9 cellular contexts compared by ENCODE assay signal in the genomic region with DNA sequence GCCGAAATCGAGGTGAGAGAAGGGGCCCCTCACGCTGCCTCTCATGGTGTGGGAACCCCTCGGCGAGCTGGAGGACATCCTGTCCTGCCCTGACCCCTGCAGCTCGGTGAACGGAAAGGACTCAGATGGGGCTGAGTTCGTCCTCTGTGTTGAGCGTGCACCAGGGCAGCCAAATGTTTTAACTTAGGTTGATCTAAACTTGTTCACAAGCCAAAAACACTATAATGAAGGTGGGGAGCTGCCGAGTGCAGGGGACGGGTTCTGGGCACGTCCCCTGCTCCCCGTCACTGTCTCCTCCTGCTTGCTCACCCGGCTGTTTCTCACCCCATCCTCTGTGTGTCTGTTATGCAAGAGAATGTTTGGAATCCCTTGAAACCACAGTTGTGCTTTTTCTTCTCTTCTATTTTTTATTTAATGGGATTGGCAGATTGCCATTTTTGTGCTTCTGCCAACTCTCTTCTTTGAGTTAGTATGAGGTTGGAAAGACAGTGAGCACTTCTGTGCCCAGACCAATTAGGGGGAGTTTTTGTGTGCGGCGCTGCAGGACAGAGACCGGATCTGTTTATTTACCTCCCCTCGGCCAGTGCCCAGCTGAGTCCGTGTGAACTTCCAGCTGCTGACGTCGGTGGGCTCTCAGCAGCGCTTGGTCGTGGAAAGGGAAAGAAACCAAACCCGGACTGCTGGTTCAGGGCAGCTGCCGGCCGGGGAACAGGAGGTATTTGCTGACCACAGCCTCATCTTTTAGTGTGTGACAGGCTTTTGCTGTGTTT.
A peak's percentile ranks its signal among the peaks of the same experiment; 100 is the strongest.
DNase-seq lines count a peak whose midpoint lies in the region; ATAC-seq and TF ChIP-seq lines count a peak whose summit lies in the region.
"Had no signal": no experiment of that assay in that cellular context is flagged by ENCODE, and none has a peak within 500 bp of the region (broad histone marks: within the 10 kb centered on the region; RNA-seq: fewer than 3 reads in every experiment).

No MANE protein-coding gene starts in this region.

- DNase-seq in AG09309 (ENCODE audit: low read depth), result peak; percentile 97
- DNase-seq in LNCaP clone FGC (ENCODE audit: low read depth), result peak; percentile 76
- peak; percentile 76 for DNase-seq in amniotic stem cell (lab: John Stamatoyannopoulos, UW)
- DNase-seq in left ventricle myocardium superior, result peak; percentile 79
- DNase-seq in skeletal muscle cell (ENCODE audit: low read depth), result peak; percentile 98
- DNase-seq in CD1c-positive myeloid dendritic cell (ENCODE audit: extremely low spot score), result no peak

- peak; percentile 13 for TF ChIP-seq CTCF in AG09309 (IDR thresholded peaks at IDR 0.05; ENCODE audit: control insufficient read depth, insufficient read depth, low read depth, low read length, missing control alignments)
- no peak for TF ChIP-seq CTCF in LNCaP clone FGC (IDR thresholded peaks at IDR 0.05; ENCODE audit: control insufficient read depth, extremely low read depth, insufficient read depth)

- intact Hi-C loops in left ventricle myocardium superior (cut with micrococcal nuclease), result loop anchor here (10.0 kb wide), 1 partner anchor 120 kb away; no protein-coding TSS in a partner anchor

- H3K4me3 ChIP-seq in AG09309 (ENCODE audit: control insufficient read depth, low read depth, low read length) (peak overlapping the region; percentile 9), LNCaP clone FGC (ENCODE audit: low read depth, low read length) (peak overlapping the region; percentile 10; the same call in 1 of the 2 replicates), skeletal muscle cell (ENCODE audit: low read depth, low read length) (peak overlapping the region; percentile 21)
- H3K4me3 ChIP-seq: GM12878 had no signal

- ATAC-seq in left ventricle myocardium superior, result peak; percentile 74
- no peak for ATAC-seq in GM19397 (IDR thresholded peaks at IDR 0.05; ENCODE audit: unreplicated experiment)
- ATAC-seq in HG02588 (IDR thresholded peaks at IDR 0.05; ENCODE audit: unreplicated experiment), result no peak
- ATAC-seq: GM12878 had no signal
